ENCODE assay signal across 22 cellular contexts in genomic region chr9:97766610-97767009, GRCh38.
"Had no signal": no experiment of that assay in that cellular context is flagged by ENCODE, and none has a peak within 500 bp of the region (broad histone marks: within the 10 kb centered on the region; RNA-seq: fewer than 3 reads in every experiment).

No MANE protein-coding gene starts in this region.

- H3K27ac ChIP-seq: hepatocyte, left ventricle myocardium inferior, pancreas, prostate gland, skin epidermis, spleen, upper lobe of right lung, uterus had no signal

- H3K36me3 ChIP-seq: left ventricle myocardium inferior, pancreas, prostate gland, spleen, upper lobe of right lung, uterus had no signal

- H3K27ac Mint-ChIP-seq: mesothelial cell of epicardium; naive B cell; natural killer cell; stimulated activated effector memory CD8-positive, alpha-beta T cell treated with anti-CD3 and anti-CD28 coated beads, Interleukin-12 subunit alpha, Interleukin-12 subunit beta, amount 100 ng/mL, for 72 hours; stimulated activated naive CD8-positive, alpha-beta T cell treated with anti-CD3 and anti-CD28 coated beads, Interleukin-15, Interleukin-2, amounts not matched to agents 100 ng/mL and 50 ng/mL, for 24 hours had no signal

- ATAC-seq: natural killer cell; pancreas; sciatic nerve; stimulated activated effector memory CD8-positive, alpha-beta T cell treated with anti-CD3 and anti-CD28 coated beads, Interleukin-12 subunit alpha, Interleukin-12 subunit beta, amount 100 ng/mL, for 72 hours; upper lobe of right lung had no signal

- FAIRE-seq: pancreas had no signal

- H3K9me3 ChIP-seq: left ventricle myocardium inferior, pancreas, prostate gland, spleen, upper lobe of right lung, uterus had no signal

- H3K4me3 ChIP-seq: hepatocyte, left ventricle myocardium inferior, lung, pancreas, prostate gland, skin epidermis, spleen, upper lobe of right lung, uterus had no signal

- H3K4me1 ChIP-seq: left ventricle myocardium inferior, pancreas, prostate gland, spleen, upper lobe of right lung, uterus had no signal

- H3K36me3 Mint-ChIP-seq: mesothelial cell of epicardium; natural killer cell; stimulated activated effector memory CD8-positive, alpha-beta T cell treated with anti-CD3 and anti-CD28 coated beads, Interleukin-12 subunit alpha, Interleukin-12 subunit beta, amount 100 ng/mL, for 72 hours had no signal

- H3K27me3 ChIP-seq: hepatocyte, pancreas, upper lobe of right lung, uterus had no signal

- H3K79me2 ChIP-seq: hepatocyte had no signal

- H3K4me3 Mint-ChIP-seq: mesothelial cell of epicardium; naive B cell; natural killer cell; stimulated activated effector memory CD8-positive, alpha-beta T cell treated with anti-CD3 and anti-CD28 coated beads, Interleukin-12 subunit alpha, Interleukin-12 subunit beta, amount 100 ng/mL, for 72 hours; stimulated activated naive CD8-positive, alpha-beta T cell treated with anti-CD3 and anti-CD28 coated beads, Interleukin-15, Interleukin-2, amounts not matched to agents 100 ng/mL and 50 ng/mL, for 24 hours had no signal

- H3K4me2 ChIP-seq: hepatocyte had no signal

- H3K4me1 Mint-ChIP-seq: naive B cell; natural killer cell; stimulated activated effector memory CD8-positive, alpha-beta T cell treated with anti-CD3 and anti-CD28 coated beads, Interleukin-12 subunit alpha, Interleukin-12 subunit beta, amount 100 ng/mL, for 72 hours had no signal

- H2AFZ ChIP-seq: hepatocyte had no signal

- H3K9me3 Mint-ChIP-seq: mesothelial cell of epicardium; natural killer cell; stimulated activated effector memory CD8-positive, alpha-beta T cell treated with anti-CD3 and anti-CD28 coated beads, Interleukin-12 subunit alpha, Interleukin-12 subunit beta, amount 100 ng/mL, for 72 hours; stimulated activated naive CD8-positive, alpha-beta T cell treated with anti-CD3 and anti-CD28 coated beads, Interleukin-15, Interleukin-2, amounts not matched to agents 100 ng/mL and 50 ng/mL, for 24 hours had no signal

- DNase-seq: left ventricle myocardium inferior; mesendoderm; naive B cell; natural killer cell; pancreas; posterior cingulate gyrus; retina; right cardiac atrium; spleen; stimulated activated CD4-positive, alpha-beta T cell treated with anti-CD3 and anti-CD28 coated beads, Interleukin-4, amount 100 ng/mL, for 24 hours; stimulated activated naive CD4-positive, alpha-beta T cell; trophoblast cell; upper lobe of right lung; uterus had no signal
